Comparison of ENCODE assay signal across 10 cellular contexts in the genomic region with DNA sequence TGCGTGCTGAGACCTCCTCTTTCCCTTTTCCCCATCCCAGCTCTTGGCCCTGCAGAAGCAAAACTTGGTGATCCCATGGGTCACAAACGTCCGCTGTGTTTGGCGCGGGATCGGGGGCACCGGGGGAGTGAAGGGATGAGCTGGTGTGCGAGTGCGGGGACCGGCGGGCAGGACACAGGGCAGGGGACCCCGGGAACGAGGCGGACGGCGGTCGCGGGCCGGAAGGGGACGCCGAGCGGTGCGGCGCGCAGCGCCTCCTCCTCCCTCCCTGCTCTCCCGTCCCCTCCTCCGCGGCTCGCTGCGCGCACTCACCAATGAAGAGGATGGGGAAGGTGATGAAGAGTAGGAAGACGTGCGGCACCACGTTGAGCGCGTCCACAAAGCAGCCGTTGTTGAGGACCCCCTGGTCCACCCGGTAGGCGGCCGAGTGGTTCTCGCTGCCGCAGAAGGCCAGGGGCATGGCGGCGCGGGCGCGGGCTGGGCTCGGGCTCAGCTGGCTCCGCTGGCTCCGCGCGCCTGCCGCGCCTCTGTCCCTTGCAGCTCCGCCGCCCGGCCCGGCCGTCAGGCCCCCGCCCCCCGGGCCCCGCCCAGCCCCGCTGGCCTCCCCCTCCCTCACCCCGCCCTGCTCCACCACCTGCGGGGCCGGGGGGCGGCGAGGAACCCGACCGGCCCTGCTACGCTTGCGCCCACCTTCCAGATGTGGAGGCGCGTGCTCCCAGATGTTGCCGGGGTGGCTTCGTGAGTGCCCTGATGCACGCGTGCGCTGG. TPM values are rescaled to one million over a fixed set of nuclear protein-coding genes. Genes with fewer than 3 reads are reported as not detected.
DNase-seq lines count a peak whose midpoint lies in the region; ATAC-seq and TF ChIP-seq lines count a peak whose summit lies in the region.
"Had no signal": no experiment of that assay in that cellular context is flagged by ENCODE, and none has a peak within 500 bp of the region (broad histone marks: within the 10 kb centered on the region; RNA-seq: fewer than 3 reads in every experiment).

A gene (minus strand): TSS at position 529 of the 767 bp plus-strand sequence. CDS start 69 bp downstream, at position 460.

- no peak within 1 kb of the TSS for H2BK15ac ChIP-seq in mesendoderm (replicated peaks; ENCODE audit: low read depth)

- H3K9me3 Mint-ChIP-seq in MCF 10A (ENCODE audit: unreplicated experiment), result no peaks in the 10 kb centered on the region
- H3K9me3 Mint-ChIP-seq: dendritic cell treated with granulocyte-macrophage colony-stimulating factor and Interleukin-4, amounts not matched to agents 40 ng/mL and 50 ng/mL, for 4 days had no signal

- H3K36me3 Mint-ChIP-seq in MCF 10A (ENCODE audit: insufficient read depth, unreplicated experiment), result no peaks in the 10 kb centered on the region

- no peak within 1 kb of the TSS for H3K27ac ChIP-seq in breast epithelium
- H3K27ac ChIP-seq in mesendoderm (ENCODE audit: low read depth, low read length), result no peak within 1 kb of the TSS
- H3K27ac ChIP-seq in urinary bladder (ENCODE audit: low read depth), result no peak within 1 kb of the TSS

- no peak within 1 kb of the TSS for H3K27ac Mint-ChIP-seq in MCF 10A (ENCODE audit: low read depth, unreplicated experiment)
- H3K27ac Mint-ChIP-seq: dendritic cell treated with granulocyte-macrophage colony-stimulating factor and Interleukin-4, amounts not matched to agents 40 ng/mL and 50 ng/mL, for 4 days had no signal

- H3K56ac ChIP-seq in mesendoderm (ENCODE audit: low read length), result peak within 1 kb of the TSS; percentile 65

- no CpG with 5 or more reads among the region's 80 CpGs for WGBS in mesendoderm (ENCODE audit: extremely low coverage, insufficient coverage, low lambda C conversion rate)
- 1% methylated on average over 80 of the region's 80 CpGs for WGBS in urinary bladder

- TF ChIP-seq CTCF in breast epithelium (IDR thresholded peaks at IDR 0.05) (no peak), MCF 10A (IDR thresholded peaks at IDR 0.05; ENCODE audit: unreplicated experiment) (no peak)

- H3K4me1 Mint-ChIP-seq in MCF 10A (ENCODE audit: insufficient read depth, unreplicated experiment), result no peaks in the 10 kb centered on the region

- no peak within 1 kb of the TSS for H3K18ac ChIP-seq in mesendoderm (ENCODE audit: low read length)

- peak within 1 kb of the TSS; percentile 71 for H3K23ac ChIP-seq in mesendoderm (ENCODE audit: low read length)

- H3K4me1 ChIP-seq in breast epithelium (no peaks in the 10 kb centered on the region), adipocyte (ENCODE audit: control insufficient read depth, insufficient read depth, low read length) (no peaks in the 10 kb centered on the region), mesendoderm (ENCODE audit: control insufficient read depth, low read depth, low read length) (no peaks in the 10 kb centered on the region), urinary bladder (ENCODE audit: insufficient read depth) (no peaks in the 10 kb centered on the region)

- no peak within 1 kb of the TSS for H2BK120ac ChIP-seq in mesendoderm (ENCODE audit: low read depth, low read length)

- intact Hi-C loops in breast epithelium (cut with DNase I; ENCODE audit: low total_unique reads) (no loop called here), MCF 10A (cut with micrococcal nuclease) (no loop called here)

- no peak within 1 kb of the TSS for H3K4ac ChIP-seq in mesendoderm (ENCODE audit: low read depth, low read length)

- H3K79me1 ChIP-seq in mesendoderm (ENCODE audit: low read length), result no peaks in the 10 kb centered on the region

- H3K27me3 Mint-ChIP-seq in MCF 10A (ENCODE audit: insufficient read depth, unreplicated experiment), result peaks cover 58% of the 10 kb centered on the region

- H3K79me2 ChIP-seq in mesendoderm (ENCODE audit: control insufficient read depth, insufficient read depth, low read length), result no peaks in the 10 kb centered on the region

- no peaks in the 10 kb centered on the region for H3K9me3 ChIP-seq in breast epithelium
- H3K9me3 ChIP-seq in adipocyte (ENCODE audit: control insufficient read depth, low read length), result no peaks in the 10 kb centered on the region

- DNase-seq in breast epithelium (ENCODE audit: low spot score in 2 of 2) (no peak), MCF 10A (ENCODE audit: unreplicated experiment) (no peak), adipocyte (ENCODE audit: low read depth) (no peak), mesendoderm (peak; percentile 33), KG1 (lab: John Stamatoyannopoulos, UW) (no peak)
- DNase-seq: Karpas-422 had no signal

- peaks cover 0 to 33% of the 10 kb centered on the region in 2 donors for H3K27me3 ChIP-seq in breast epithelium
- H3K27me3 ChIP-seq in adipocyte (replicated peaks; ENCODE audit: control insufficient read depth, insufficient read depth, low read length), result peaks cover 77% of the 10 kb centered on the region
- H3K27me3 ChIP-seq in mesendoderm (ENCODE audit: insufficient read depth, low read length, poor library complexity), result peaks cover 29% of the 10 kb centered on the region

- H3K9ac ChIP-seq in adipocyte (ENCODE audit: low read length) (no peak within 1 kb of the TSS), mesendoderm (ENCODE audit: low read length) (peak within 1 kb of the TSS; percentile 48)

- no peak within 1 kb of the TSS for H3K4me3 Mint-ChIP-seq in MCF 10A (ENCODE audit: unreplicated experiment)
- H3K4me3 Mint-ChIP-seq: dendritic cell treated with granulocyte-macrophage colony-stimulating factor and Interleukin-4, amounts not matched to agents 40 ng/mL and 50 ng/mL, for 4 days had no signal

- POLR2A ChIA-PET in MCF 10A (lab: Yijun Ruan, JAX), result no interaction called here

- H3K4me2 ChIP-seq in mesendoderm (ENCODE audit: low read length), result peak within 1 kb of the TSS; percentile 74

- no TSS peak for BruUV-seq in MCF 10A (replicated peaks; lab: Mats Ljungman, UMichigan)

- no peak within 1 kb of the TSS for H4K8ac ChIP-seq in mesendoderm (ENCODE audit: low read depth, low read length)

- peak within 1 kb of the TSS; percentile 26 to 68 (median 45) for H3K4me3 ChIP-seq in breast epithelium
- peak within 1 kb of the TSS; percentile 7 for H3K4me3 ChIP-seq in adipocyte (ENCODE audit: low read length)
- peak within 1 kb of the TSS; percentile 32 for H3K4me3 ChIP-seq in mesendoderm (ENCODE audit: low read length)
- H3K4me3 ChIP-seq in urinary bladder (ENCODE audit: low read depth, low read length), result peak within 1 kb of the TSS; percentile 7

- ATAC-seq in GM18505 (IDR thresholded peaks at IDR 0.05; ENCODE audit: unreplicated experiment) (no peak), HG02588 (IDR thresholded peaks at IDR 0.05; ENCODE audit: unreplicated experiment) (no peak)

- H3K36me3 ChIP-seq in breast epithelium, result no peaks in the 10 kb centered on the region
- H3K36me3 ChIP-seq in adipocyte (ENCODE audit: control insufficient read depth, insufficient read depth, low read length, severe bottlenecking), result no peaks in the 10 kb centered on the region
- H3K36me3 ChIP-seq in mesendoderm (ENCODE audit: control insufficient read depth, insufficient read depth, low read length), result no peaks in the 10 kb centered on the region
- no peaks in the 10 kb centered on the region for H3K36me3 ChIP-seq in urinary bladder (ENCODE audit: insufficient read depth)

- H2BK5ac ChIP-seq in mesendoderm (ENCODE audit: low read length), result no peak within 1 kb of the TSS

- H2AK5ac ChIP-seq in mesendoderm (ENCODE audit: low read length), result no peak within 1 kb of the TSS

- no peak within 1 kb of the TSS for H4K5ac ChIP-seq in mesendoderm (ENCODE audit: low read length)

- CTCF ChIA-PET in MCF 10A (lab: Yijun Ruan, JAX), result interaction anchor here (1.0 to 1.2 kb wide), 2 partner anchors 28 to 52 kb away, joined by 3 to 8 read pairs; no protein-coding TSS in a partner anchor

- TF ChIP-seq POLR2A in breast epithelium (IDR thresholded peaks at IDR 0.05) (no peak), GM18505 (IDR thresholded peaks at IDR 0.05; ENCODE audit: borderline replicate concordance, extremely low read depth, insufficient read depth, insufficient read length) (no peak)

RNA-seq across cellular contexts. Expression of the gene that starts here (rescaled TPM):
- total RNA-seq in breast epithelium (10 to 100 TPM in 2 of 3 donors, 1 to 10 TPM in 1; 3.8 to 10.8 (median 10.5) TPM), MCF 10A (2022) (not detected in 2 replicates), urinary bladder (8.7 TPM)
- 0.07 TPM for polyA plus RNA-seq in mesendoderm (2013, experiment 1 of 2)
- 0.18 TPM for polyA plus RNA-seq in mesendoderm (2013, experiment 2 of 2)
- 0.39 TPM for polyA plus RNA-seq in urinary bladder
